ENCODE assay signal across 1 cellular context in genomic region chr13:46211116-46211515, GRCh38.
TF ChIP-seq lines count a peak whose summit lies in the region.

No MANE protein-coding gene starts in this region.

TF ChIP-seq in K562, 482 proteins besides CTCF, POLR2A, EP300 and RAD21 (continued from another document and continues in another):
- TF ChIP-seq ZKSCAN1 (IDR thresholded peaks at IDR 0.05; ENCODE audit: low read depth, low read length) (no peak), FOXJ3 (CRISPR knock-in tag; IDR thresholded peaks at IDR 0.05) (no peak), NCOA2 (IDR thresholded peaks at IDR 0.05; ENCODE audit: partially characterized antibody in 2 of 2) (peak in 1 of 2 experiments; percentile 27), KDM1A (IDR thresholded peaks at IDR 0.05) (peak; percentile 55 to 73), TCF3 (CRISPR knock-in tag; IDR thresholded peaks at IDR 0.05) (peak; percentile 51; the same call in 1 of the 2 replicates), NFIC (IDR thresholded peaks at IDR 0.05) (peak; percentile 49; the same call in 1 of the 2 replicates), KLF10 (CRISPR knock-in tag; IDR thresholded peaks at IDR 0.05) (no peak), CTBP1 (IDR thresholded peaks at IDR 0.05; ENCODE audit: borderline replicate concordance) (0 out of 2 replicates have a peak, but pooled peaks have one; percentile 9), VEZF1 (CRISPR knock-in tag; IDR thresholded peaks at IDR 0.05) (no peak), ETS2 (tag; IDR thresholded peaks at IDR 0.05; ENCODE audit: borderline replicate concordance, poor library complexity, severe bottlenecking) (no peak), NCOR1 (IDR thresholded peaks at IDR 0.05) (peak; percentile 74), SMAD1 (IDR thresholded peaks at IDR 0.05; ENCODE audit: low read depth, low read length, partially characterized antibody) (no peak), RCOR1 (IDR thresholded peaks at IDR 0.05; ENCODE audit: borderline replicate concordance in 1 of 2, low read depth in 2 of 2, low read length in 2 of 2) (peak in 1 of 2 experiments; percentile 64; a peak in 1 of 4 replicates), CBFA2T3 (IDR thresholded peaks at IDR 0.05) (peak; percentile 91), ZNF395 (CRISPR knock-in tag; IDR thresholded peaks at IDR 0.05) (no peak), RREB1 (CRISPR knock-in tag; IDR thresholded peaks at IDR 0.05) (no peak), CSDE1 (IDR thresholded peaks at IDR 0.05) (peak in 1 of 2 experiments; percentile 61; a peak in 1 of 4 replicates), ATF4 (CRISPR knock-in tag; IDR thresholded peaks at IDR 0.05) (no peak), RFX1 (IDR thresholded peaks at IDR 0.05) (peak; percentile 41), MGA (IDR thresholded peaks at IDR 0.05) (peak; percentile 61), CBFA2T2 (conservative IDR thresholded peaks at IDR 0.05) (peak; percentile 82), ATF3 (IDR thresholded peaks at IDR 0.05) (peak; percentile 32; the same call in 1 of the 2 replicates), ATF3 (CRISPR knock-in tag; conservative IDR thresholded peaks at IDR 0.05) (no peak), EP400 (IDR thresholded peaks at IDR 0.05) (peak; percentile 18; the same call in 1 of the 2 replicates), ZNF449 (CRISPR knock-in tag; IDR thresholded peaks at IDR 0.05) (no peak), POLR2AphosphoS5 (IDR thresholded peaks at IDR 0.05; ENCODE audit: control insufficient read depth, insufficient read depth, low read depth, low read length) (peak; percentile 51; the same call in 1 of the 2 replicates), CCAR2 (IDR thresholded peaks at IDR 0.05; ENCODE audit: low read depth, low read length) (no peak), SMARCA4 (IDR thresholded peaks at IDR 0.05) (peak; percentile 68), ZBTB2 (IDR thresholded peaks at IDR 0.05) (0 out of 2 replicates have a peak, but pooled peaks have one; percentile 25), NFE2 (IDR thresholded peaks at IDR 0.05; ENCODE audit: low read depth) (0 out of 2 replicates have a peak, but pooled peaks have one; percentile 15)
